19 cellular contexts compared by ENCODE assay signal in genomic region chr2:177221970-177222369, GRCh38. TPM values are rescaled to one million over a fixed set of nuclear protein-coding genes. Genes with fewer than 3 reads are reported as not detected.
DNase-seq lines count a peak whose midpoint lies in the region; ATAC-seq and TF ChIP-seq lines count a peak whose summit lies in the region.
"Had no signal": no experiment of that assay in that cellular context is flagged by ENCODE, and none has a peak within 500 bp of the region (broad histone marks: within the 10 kb centered on the region; RNA-seq: fewer than 3 reads in every experiment).

No MANE protein-coding gene starts in this region.

- no peak for TF ChIP-seq POLR2A in testis (IDR thresholded peaks at IDR 0.05)

- no peaks in the 10 kb centered on the region for H4K20me1 ChIP-seq in GM23248 (ENCODE audit: insufficient read depth)

- WGBS in GM23248 (ENCODE audit: low coverage in 1 of 2, low lambda C conversion rate in 2 of 2, missing lambda C conversion rate in 2 of 2), 2 experiments = 58 to 69% methylated on average over 3 of the region's 3 CpGs
- WGBS in testis, 2 donors = 79 to 85% methylated on average over 3 of the region's 3 CpGs

- POLR2A ChIA-PET in naive thymus-derived CD8-positive, alpha-beta T cell (lab: Charles Lee) = interaction anchor here (2.0 kb wide), 1 partner anchor 41 kb away, joined by 12 read pairs; no protein-coding TSS in a partner anchor

- H3K27ac ChIP-seq in GM23248 (peak overlapping the region; percentile 24), testis (no peak overlapping the region)
- H3K27ac ChIP-seq: 22Rv1, right atrium auricular region had no signal

- H3K4me3 ChIP-seq in GM23248 (no peak overlapping the region), testis (no peak overlapping the region)
- H3K4me3 ChIP-seq: left lung, mucosa of descending colon, right atrium auricular region had no signal

- no peak overlapping the region for H3K4me3 Mint-ChIP-seq in activated naive CD8-positive, alpha-beta T cell
- no peak overlapping the region for H3K4me3 Mint-ChIP-seq in naive thymus-derived CD8-positive, alpha-beta T cell
- no peak overlapping the region for H3K4me3 Mint-ChIP-seq in activated T-helper 2 cell treated with anti-CD3 and anti-CD28 coated beads, Interferon-gamma antibody, Interleukin-2, Interleukin-4, amounts not matched to agents 10 μg/mL and 5 μg/mL and 100 μg/mL, durations not matched to agents 14 hours and 24 hours and 36 hours (ENCODE audit: low read depth)
- no peak overlapping the region for H3K4me3 Mint-ChIP-seq in glutamatergic neuron (ENCODE audit: unreplicated experiment)
- H3K4me3 Mint-ChIP-seq: central memory CD8-positive, alpha-beta T cell; stimulated activated memory B cell treated with anti-CD40 and anti-IgM and Interleukin-4, amounts not matched to agents 10 μg/mL and 1 μg/mL and 100 μg/mL, for 72 hours had no signal

- peaks cover 60% of the 10 kb centered on the region for H3K79me2 ChIP-seq in GM23248 (ENCODE audit: insufficient read depth)

- H3K9me2 ChIP-seq in GM23248 (ENCODE audit: insufficient read depth) = no peaks in the 10 kb centered on the region

- intact Hi-C loops in testis (cut with DNase I; ENCODE audit: low total_unique reads) = no loop called here
- intact Hi-C loops in activated T-helper 2 cell treated with anti-CD3 and anti-CD28 coated beads, Interferon-gamma antibody, Interleukin-2, Interleukin-4, amounts not matched to agents 10 μg/mL and 5 μg/mL and 100 μg/mL, durations not matched to agents 14 hours and 24 hours and 36 hours (cut with micrococcal nuclease) = no loop called here

- no peaks in the 10 kb centered on the region for H3K27me3 ChIP-seq in GM23248 (replicated peaks; ENCODE audit: insufficient read depth)
- H3K27me3 ChIP-seq in testis = no peaks in the 10 kb centered on the region
- H3K27me3 ChIP-seq: left lung, right atrium auricular region had no signal

- H3K4me1 Mint-ChIP-seq in activated naive CD8-positive, alpha-beta T cell (ENCODE audit: low read depth) = peaks cover 49% of the 10 kb centered on the region
- peaks cover 17 to 51% (median 44%) of the 10 kb centered on the region in 4 donors for H3K4me1 Mint-ChIP-seq in naive thymus-derived CD8-positive, alpha-beta T cell
- peaks cover 33% of the 10 kb centered on the region for H3K4me1 Mint-ChIP-seq in activated T-helper 2 cell treated with anti-CD3 and anti-CD28 coated beads, Interferon-gamma antibody, Interleukin-2, Interleukin-4, amounts not matched to agents 10 μg/mL and 5 μg/mL and 100 μg/mL, durations not matched to agents 14 hours and 24 hours and 36 hours (ENCODE audit: low read depth)
- peaks cover 2% of the 10 kb centered on the region for H3K4me1 Mint-ChIP-seq in glutamatergic neuron (ENCODE audit: low read depth, unreplicated experiment)

- peaks cover 95% of the 10 kb centered on the region for H3F3A ChIP-seq in GM23248 (ENCODE audit: insufficient read depth)

- DNase-seq in DMS 273 (lab: John Stamatoyannopoulos, UW; ENCODE audit: unreplicated experiment) = peak; percentile 46
- DNase-seq in DMS 273 treated with DMSO at 0.1 percent for 48 hours (lab: John Stamatoyannopoulos, UW) = no peak
- no peak for DNase-seq in GM23248
- DNase-seq in naive thymus-derived CD8-positive, alpha-beta T cell = no peak
- no peak for DNase-seq in testis
- no peak for DNase-seq in activated T-helper 2 cell treated with anti-CD3 and anti-CD28 coated beads, Interferon-gamma antibody, Interleukin-2, Interleukin-4, amounts not matched to agents 10 μg/mL and 5 μg/mL and 100 μg/mL, durations not matched to agents 14 hours and 24 hours and 36 hours (ENCODE audit: low spot score)
- DNase-seq in glutamatergic neuron = no peak
- DNase-seq: activated CD4-positive, alpha-beta T cell treated with anti-CD3 and anti-CD28 coated beads, Interleukin-2, amount 50 U/mL, for 1 hour; effector CD4-positive, alpha-beta T cell; left lung; mucosa of descending colon; NCI-H1105 treated with DMSO at 0.1 percent for 48 hours; NCI-H526; nucleus accumbens had no signal

- H2AFZ ChIP-seq in GM23248 = no peak overlapping the region

- no peaks in the 10 kb centered on the region for H3K4me1 ChIP-seq in GM23248 (ENCODE audit: insufficient read depth)
- H3K4me1 ChIP-seq in testis = peaks cover 3% of the 10 kb centered on the region

- peaks cover 12% of the 10 kb centered on the region for H3K36me3 Mint-ChIP-seq in activated naive CD8-positive, alpha-beta T cell
- peaks cover 0 to 94% (median 28%) of the 10 kb centered on the region in 3 donors for H3K36me3 Mint-ChIP-seq in naive thymus-derived CD8-positive, alpha-beta T cell
- H3K36me3 Mint-ChIP-seq in activated T-helper 2 cell treated with anti-CD3 and anti-CD28 coated beads, Interferon-gamma antibody, Interleukin-2, Interleukin-4, amounts not matched to agents 10 μg/mL and 5 μg/mL and 100 μg/mL, durations not matched to agents 14 hours and 24 hours and 36 hours (ENCODE audit: low read depth) = peaks cover 76% of the 10 kb centered on the region
- peaks cover 4% of the 10 kb centered on the region for H3K36me3 Mint-ChIP-seq in glutamatergic neuron (ENCODE audit: unreplicated experiment)

- no peaks in the 10 kb centered on the region for H3K27me3 Mint-ChIP-seq in activated naive CD8-positive, alpha-beta T cell
- H3K27me3 Mint-ChIP-seq in naive thymus-derived CD8-positive, alpha-beta T cell = no peaks in the 10 kb centered on the region
- H3K27me3 Mint-ChIP-seq in activated T-helper 2 cell treated with anti-CD3 and anti-CD28 coated beads, Interferon-gamma antibody, Interleukin-2, Interleukin-4, amounts not matched to agents 10 μg/mL and 5 μg/mL and 100 μg/mL, durations not matched to agents 14 hours and 24 hours and 36 hours (ENCODE audit: low read depth) = no peaks in the 10 kb centered on the region
- peaks cover 2% of the 10 kb centered on the region for H3K27me3 Mint-ChIP-seq in glutamatergic neuron (ENCODE audit: unreplicated experiment)
- H3K27me3 Mint-ChIP-seq: central memory CD8-positive, alpha-beta T cell; stimulated activated memory B cell treated with anti-CD40 and anti-IgM and Interleukin-4, amounts not matched to agents 10 μg/mL and 1 μg/mL and 100 μg/mL, for 72 hours had no signal

- H3K36me3 ChIP-seq in GM23248 (ENCODE audit: low read depth) (peaks cover 68% of the 10 kb centered on the region), testis (ENCODE audit: low read depth, missing control alignments) (no peaks in the 10 kb centered on the region)

- TF ChIP-seq CTCF in testis (IDR thresholded peaks at IDR 0.05) (no peak), glutamatergic neuron (IDR thresholded peaks at IDR 0.05; ENCODE audit: partially characterized antibody, unreplicated experiment) (no peak)

- ATAC-seq in naive thymus-derived CD8-positive, alpha-beta T cell = no peak
- ATAC-seq: mucosa of descending colon; stimulated activated memory B cell treated with anti-CD40 and anti-IgM and Interleukin-4, amounts not matched to agents 10 μg/mL and 1 μg/mL and 100 μg/mL, for 72 hours had no signal

- no peak overlapping the region for H3K4me2 ChIP-seq in GM23248 (ENCODE audit: unreplicated experiment)

- in situ Hi-C loops in GM23248 (cut with MboI) = no loop called here

- H3K9me3 ChIP-seq in GM23248 (ENCODE audit: low read depth) (no peaks in the 10 kb centered on the region), testis (no peaks in the 10 kb centered on the region)
- H3K9me3 ChIP-seq: left lung, mucosa of descending colon, right atrium auricular region had no signal

- no peak overlapping the region for H3K9ac ChIP-seq in GM23248

- H3K9me3 Mint-ChIP-seq in activated naive CD8-positive, alpha-beta T cell (ENCODE audit: low read depth) = no peaks in the 10 kb centered on the region
- no peaks in the 10 kb centered on the region for H3K9me3 Mint-ChIP-seq in naive thymus-derived CD8-positive, alpha-beta T cell
- H3K9me3 Mint-ChIP-seq in activated T-helper 2 cell treated with anti-CD3 and anti-CD28 coated beads, Interferon-gamma antibody, Interleukin-2, Interleukin-4, amounts not matched to agents 10 μg/mL and 5 μg/mL and 100 μg/mL, durations not matched to agents 14 hours and 24 hours and 36 hours = no peaks in the 10 kb centered on the region
- H3K9me3 Mint-ChIP-seq in glutamatergic neuron (ENCODE audit: unreplicated experiment) = peaks cover 7% of the 10 kb centered on the region
- H3K9me3 Mint-ChIP-seq: central memory CD8-positive, alpha-beta T cell; stimulated activated memory B cell treated with anti-CD40 and anti-IgM and Interleukin-4, amounts not matched to agents 10 μg/mL and 1 μg/mL and 100 μg/mL, for 72 hours had no signal

- peak overlapping the region; percentile 66 for H3K27ac Mint-ChIP-seq in activated naive CD8-positive, alpha-beta T cell
- H3K27ac Mint-ChIP-seq in naive thymus-derived CD8-positive, alpha-beta T cell = peak overlapping the region in 7 of 10 donors; percentile 20 to 60 (median 52)
- no peak overlapping the region for H3K27ac Mint-ChIP-seq in activated T-helper 2 cell treated with anti-CD3 and anti-CD28 coated beads, Interferon-gamma antibody, Interleukin-2, Interleukin-4, amounts not matched to agents 10 μg/mL and 5 μg/mL and 100 μg/mL, durations not matched to agents 14 hours and 24 hours and 36 hours
- no peak overlapping the region for H3K27ac Mint-ChIP-seq in glutamatergic neuron (ENCODE audit: unreplicated experiment)
- H3K27ac Mint-ChIP-seq: stimulated activated memory B cell treated with anti-CD40 and anti-IgM and Interleukin-4, amounts not matched to agents 10 μg/mL and 1 μg/mL and 100 μg/mL, for 72 hours had no signal

RNA-seq across cellular contexts. Expression of gene HNRNPA3, which starts 9.4 kb away (rescaled TPM):
- 15.0 and 19.7 TPM in 2 replicates for total RNA-seq in GM23248 (2014; rRNA removed; shearing (Covaris generic))
- polyA plus RNA-seq in GM23248 (2016; fragmentation: Nextera tagmentation; extraction: Ambion mirVana) = 47.1 and 51.0 TPM in 2 replicates
- 100 to 1,000 TPM; 156 to 158 TPM for total RNA-seq in naive thymus-derived CD8-positive, alpha-beta T cell
- 10 to 100 TPM; 47.6 to 56.6 (median 52.1) TPM for polyA plus RNA-seq in naive thymus-derived CD8-positive, alpha-beta T cell
- 100 to 1,000 TPM in 1 of 2 donors, 10 to 100 TPM in 1; 81.3 to 103 TPM for total RNA-seq in testis
- 284 TPM for polyA plus RNA-seq in testis (ENCODE audit: insufficient read depth, low read depth, low replicate concordance)
- 322 and 323 TPM in 2 replicates for total RNA-seq in activated T-helper 2 cell treated with anti-CD3 and anti-CD28 coated beads, Interferon-gamma antibody, Interleukin-2, Interleukin-4, amounts not matched to agents 10 μg/mL and 5 μg/mL and 100 μg/mL, durations not matched to agents 14 hours and 24 hours and 36 hours
- total RNA-seq in glutamatergic neuron (ENCODE audit: unreplicated experiment) = 251 TPM

RNA-seq across cellular contexts. Expression of gene NFE2L2, which starts 42.6 kb away (rescaled TPM):
- 62.0 and 77.4 TPM in 2 replicates for total RNA-seq in GM23248 (2014; rRNA removed; shearing (Covaris generic))
- polyA plus RNA-seq in GM23248 (2016; fragmentation: Nextera tagmentation; extraction: Ambion mirVana) = 116 and 123 TPM in 2 replicates
- 10 to 100 TPM; 93.6 to 96.9 TPM for total RNA-seq in naive thymus-derived CD8-positive, alpha-beta T cell
- polyA plus RNA-seq in naive thymus-derived CD8-positive, alpha-beta T cell = 10 to 100 TPM; 48.2 to 57.8 (median 56.0) TPM
- 100 to 1,000 TPM; 126 to 132 TPM for total RNA-seq in testis
- 72.7 TPM for polyA plus RNA-seq in testis (ENCODE audit: insufficient read depth, low read depth, low replicate concordance)
- total RNA-seq in activated T-helper 2 cell treated with anti-CD3 and anti-CD28 coated beads, Interferon-gamma antibody, Interleukin-2, Interleukin-4, amounts not matched to agents 10 μg/mL and 5 μg/mL and 100 μg/mL, durations not matched to agents 14 hours and 24 hours and 36 hours = 55.8 and 56.2 TPM in 2 replicates
- total RNA-seq in glutamatergic neuron (ENCODE audit: unreplicated experiment) = 51.4 TPM

Comparison
In these comparisons a context has a peak if more than half of its experiments do, and no peak if none do; other contexts are left out.
1. H3K27ac Mint-ChIP-seq: peak in activated naive CD8-positive, alpha-beta T cell (single experiment) and naive thymus-derived CD8-positive, alpha-beta T cell (7 of 10); none in activated T-helper 2 cell treated with anti-CD3 and anti-CD28 coated beads, Interferon-gamma antibody, Interleukin-2, Interleukin-4, amounts not matched to agents 10 μg/mL and 5 μg/mL and 100 μg/mL, durations not matched to agents 14 hours and 24 hours and 36 hours (single experiment) and glutamatergic neuron (single experiment).